Comparison of ENCODE assay signal across 1 cellular context in the genomic region with DNA sequence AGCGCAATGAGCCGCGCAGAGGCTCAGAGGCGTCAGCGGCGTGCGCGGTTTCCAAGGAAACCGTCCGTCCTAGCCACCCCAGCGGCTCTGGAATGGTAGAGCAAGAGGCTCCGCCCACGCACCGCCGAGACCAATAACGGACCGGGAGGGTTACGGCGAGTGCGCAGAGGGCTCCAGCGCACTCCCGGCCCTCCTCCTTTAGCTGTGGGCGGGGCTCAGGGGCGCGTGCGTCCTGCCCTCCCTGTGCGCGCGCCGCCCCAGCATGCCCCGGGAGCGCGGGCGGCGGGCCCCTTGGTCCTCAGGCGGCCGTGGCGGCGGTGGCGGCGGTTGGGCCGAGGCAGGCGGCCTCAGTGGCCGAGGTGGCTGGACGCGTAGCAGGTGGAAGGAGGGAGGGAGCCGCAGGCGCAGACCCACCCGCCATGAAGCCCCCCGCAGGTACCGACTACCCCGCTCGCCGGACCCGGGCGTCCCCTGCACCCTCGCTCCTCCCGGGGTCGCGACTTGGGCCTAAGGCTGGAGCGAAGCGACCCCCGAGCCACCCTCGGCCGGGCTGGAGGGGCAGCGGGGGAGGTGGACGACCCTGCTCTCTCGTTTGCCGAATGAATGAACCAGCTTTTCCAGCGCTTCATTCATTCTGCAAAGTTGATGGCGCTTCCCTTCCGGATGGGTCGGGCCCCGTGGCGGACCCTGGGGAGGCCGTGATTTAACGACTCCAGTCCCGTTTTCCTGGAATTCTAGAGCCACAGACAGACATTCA.
TF ChIP-seq lines count a peak whose summit lies in the region.

Gene THOP1, plus strand, starts transcription at position 260 of the 757 bp plus-strand sequence. Its CDS starts 160 bp downstream, at position 420.

TF ChIP-seq in HepG2, 621 proteins besides CTCF, POLR2A, EP300 and RAD21 (continued from another document and continues in another):
- TF ChIP-seq, protein P1, sequence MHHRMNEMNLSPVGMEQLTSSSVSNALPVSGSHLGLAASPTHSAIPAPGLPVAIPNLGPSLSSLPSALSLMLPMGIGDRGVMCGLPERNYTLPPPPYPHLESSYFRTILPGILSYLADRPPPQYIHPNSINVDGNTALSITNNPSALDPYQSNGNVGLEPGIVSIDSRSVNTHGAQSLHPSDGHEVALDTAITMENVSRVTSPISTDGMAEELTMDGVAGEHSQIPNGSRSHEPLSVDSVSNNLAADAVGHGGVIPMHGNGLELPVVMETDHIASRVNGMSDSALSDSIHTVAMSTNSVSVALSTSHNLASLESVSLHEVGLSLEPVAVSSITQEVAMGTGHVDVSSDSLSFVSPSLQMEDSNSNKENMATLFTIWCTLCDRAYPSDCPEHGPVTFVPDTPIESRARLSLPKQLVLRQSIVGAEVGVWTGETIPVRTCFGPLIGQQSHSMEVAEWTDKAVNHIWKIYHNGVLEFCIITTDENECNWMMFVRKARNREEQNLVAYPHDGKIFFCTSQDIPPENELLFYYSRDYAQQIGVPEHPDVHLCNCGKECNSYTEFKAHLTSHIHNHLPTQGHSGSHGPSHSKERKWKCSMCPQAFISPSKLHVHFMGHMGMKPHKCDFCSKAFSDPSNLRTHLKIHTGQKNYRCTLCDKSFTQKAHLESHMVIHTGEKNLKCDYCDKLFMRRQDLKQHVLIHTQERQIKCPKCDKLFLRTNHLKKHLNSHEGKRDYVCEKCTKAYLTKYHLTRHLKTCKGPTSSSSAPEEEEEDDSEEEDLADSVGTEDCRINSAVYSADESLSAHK (CRISPR knock-in tag; IDR thresholded peaks at IDR 0.05; ENCODE audit: borderline replicate concordance) = no peak
- TF ChIP-seq ZFP90 (CRISPR knock-in tag; IDR thresholded peaks at IDR 0.05; ENCODE audit: borderline replicate concordance) = peak; percentile 70; the same call in 1 of the 2 replicates
- no peak for TF ChIP-seq HOXA9 (CRISPR knock-in tag; IDR thresholded peaks at IDR 0.05; ENCODE audit: borderline replicate concordance)
- no peak for TF ChIP-seq PREB (CRISPR knock-in tag; IDR thresholded peaks at IDR 0.05)
- TF ChIP-seq GABPA (IDR thresholded peaks at IDR 0.05; ENCODE audit: low read depth, low read length) = no peak; the same call in 1 of the 2 replicates
- no peak for TF ChIP-seq GABPA (CRISPR knock-in tag; IDR thresholded peaks at IDR 0.05; ENCODE audit: low read depth)
- TF ChIP-seq MZF1 (CRISPR knock-in tag; IDR thresholded peaks at IDR 0.05; ENCODE audit: borderline replicate concordance) = no peak
- TF ChIP-seq ZBTB44 (CRISPR knock-in tag; IDR thresholded peaks at IDR 0.05) = no peak
- TF ChIP-seq NFIB (CRISPR knock-in tag; IDR thresholded peaks at IDR 0.05; ENCODE audit: borderline replicate concordance) = no peak
- TF ChIP-seq JARID2 (CRISPR knock-in tag; IDR thresholded peaks at IDR 0.05; ENCODE audit: insufficient replicate concordance) = no peak
- TF ChIP-seq ZNF773 (CRISPR knock-in tag; IDR thresholded peaks at IDR 0.05; ENCODE audit: borderline replicate concordance) = peak; percentile 71; the same call in 1 of the 2 replicates
- TF ChIP-seq, protein P2, sequence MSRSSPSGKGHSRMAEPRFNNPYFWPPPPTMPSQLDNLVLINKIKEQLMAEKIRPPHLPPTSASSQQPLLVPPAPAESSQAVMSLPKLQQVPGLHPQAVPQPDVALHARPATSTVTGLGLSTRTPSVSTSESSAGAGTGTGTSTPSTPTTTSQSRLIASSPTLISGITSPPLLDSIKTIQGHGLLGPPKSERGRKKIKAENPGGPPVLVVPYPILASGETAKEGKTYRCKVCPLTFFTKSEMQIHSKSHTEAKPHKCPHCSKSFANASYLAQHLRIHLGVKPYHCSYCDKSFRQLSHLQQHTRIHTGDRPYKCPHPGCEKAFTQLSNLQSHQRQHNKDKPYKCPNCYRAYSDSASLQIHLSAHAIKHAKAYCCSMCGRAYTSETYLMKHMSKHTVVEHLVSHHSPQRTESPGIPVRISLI (CRISPR knock-in tag; IDR thresholded peaks at IDR 0.05; ENCODE audit: borderline replicate concordance) = no peak
- no peak; the same call in 1 of the 2 replicates for TF ChIP-seq DR1 (CRISPR knock-in tag; IDR thresholded peaks at IDR 0.05)
- TF ChIP-seq ZUFSP (CRISPR knock-in tag; IDR thresholded peaks at IDR 0.05; ENCODE audit: borderline replicate concordance) = no peak
- TF ChIP-seq TP53 (CRISPR knock-in tag; conservative IDR thresholded peaks at IDR 0.05) = no peak
- TF ChIP-seq RORA (CRISPR knock-in tag; IDR thresholded peaks at IDR 0.05) = no peak
- TF ChIP-seq ZFY (CRISPR knock-in tag; IDR thresholded peaks at IDR 0.05) = peak; percentile 96
- no peak; the same call in 1 of the 2 replicates for TF ChIP-seq ZNF44 (CRISPR knock-in tag; IDR thresholded peaks at IDR 0.05)
- no peak for TF ChIP-seq BATF2 (CRISPR knock-in tag; IDR thresholded peaks at IDR 0.05)
- TF ChIP-seq, protein P3, sequence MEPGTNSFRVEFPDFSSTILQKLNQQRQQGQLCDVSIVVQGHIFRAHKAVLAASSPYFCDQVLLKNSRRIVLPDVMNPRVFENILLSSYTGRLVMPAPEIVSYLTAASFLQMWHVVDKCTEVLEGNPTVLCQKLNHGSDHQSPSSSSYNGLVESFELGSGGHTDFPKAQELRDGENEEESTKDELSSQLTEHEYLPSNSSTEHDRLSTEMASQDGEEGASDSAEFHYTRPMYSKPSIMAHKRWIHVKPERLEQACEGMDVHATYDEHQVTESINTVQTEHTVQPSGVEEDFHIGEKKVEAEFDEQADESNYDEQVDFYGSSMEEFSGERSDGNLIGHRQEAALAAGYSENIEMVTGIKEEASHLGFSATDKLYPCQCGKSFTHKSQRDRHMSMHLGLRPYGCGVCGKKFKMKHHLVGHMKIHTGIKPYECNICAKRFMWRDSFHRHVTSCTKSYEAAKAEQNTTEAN (CRISPR knock-in tag; conservative IDR thresholded peaks at IDR 0.05) = peak; percentile 47; the same call in 1 of the 2 replicates
- TF ChIP-seq NR3C1 (CRISPR knock-in tag; IDR thresholded peaks at IDR 0.05) = no peak
- peak; percentile 66 for TF ChIP-seq MYC (CRISPR knock-in tag; IDR thresholded peaks at IDR 0.05; ENCODE audit: borderline replicate concordance)
- no peak for TF ChIP-seq DMTF1 (CRISPR knock-in tag; IDR thresholded peaks at IDR 0.05)
- TF ChIP-seq MAF1 (CRISPR knock-in tag; IDR thresholded peaks at IDR 0.05; ENCODE audit: borderline replicate concordance) = no peak
- no peak for TF ChIP-seq HDAC6 (IDR thresholded peaks at IDR 0.05; ENCODE audit: low read depth, low read length)
- no peak for TF ChIP-seq ZFP82 (CRISPR knock-in tag; IDR thresholded peaks at IDR 0.05; ENCODE audit: borderline replicate concordance)
- TF ChIP-seq, protein P4, sequence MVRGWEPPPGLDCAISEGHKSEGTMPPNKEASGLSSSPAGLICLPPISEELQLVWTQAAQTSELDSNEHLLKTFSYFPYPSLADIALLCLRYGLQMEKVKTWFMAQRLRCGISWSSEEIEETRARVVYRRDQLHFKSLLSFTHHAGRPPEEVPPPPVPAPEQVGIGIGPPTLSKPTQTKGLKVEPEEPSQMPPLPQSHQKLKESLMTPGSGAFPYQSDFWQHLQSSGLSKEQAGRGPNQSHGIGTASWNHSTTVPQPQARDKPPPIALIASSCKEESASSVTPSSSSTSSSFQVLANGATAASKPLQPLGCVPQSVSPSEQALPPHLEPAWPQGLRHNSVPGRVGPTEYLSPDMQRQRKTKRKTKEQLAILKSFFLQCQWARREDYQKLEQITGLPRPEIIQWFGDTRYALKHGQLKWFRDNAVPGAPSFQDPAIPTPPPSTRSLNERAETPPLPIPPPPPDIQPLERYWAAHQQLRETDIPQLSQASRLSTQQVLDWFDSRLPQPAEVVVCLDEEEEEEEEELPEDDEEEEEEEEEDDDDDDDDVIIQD (CRISPR knock-in tag; IDR thresholded peaks at IDR 0.05; ENCODE audit: low read depth) = no peak
- no peak for TF ChIP-seq ZNF232 (CRISPR knock-in tag; IDR thresholded peaks at IDR 0.05; ENCODE audit: borderline replicate concordance)
- TF ChIP-seq ZNF562 (CRISPR knock-in tag; IDR thresholded peaks at IDR 0.05; ENCODE audit: borderline replicate concordance) = no peak
- no peak for TF ChIP-seq GTF3A (CRISPR knock-in tag; conservative IDR thresholded peaks at IDR 0.05)
- TF ChIP-seq SNAI1 (CRISPR knock-in tag; IDR thresholded peaks at IDR 0.05; ENCODE audit: borderline replicate concordance) = 0 out of 2 replicates have a peak, but pooled peaks have one; percentile 59
- no peak for TF ChIP-seq SIX4 (CRISPR knock-in tag; IDR thresholded peaks at IDR 0.05)
- peak; percentile 22; the same call in 1 of the 2 replicates for TF ChIP-seq SRY (CRISPR knock-in tag; IDR thresholded peaks at IDR 0.05)
- no peak for TF ChIP-seq HNRNPH1 (optimal IDR thresholded peaks at IDR 0.05; ENCODE audit: low read depth, low read length)
- peak; percentile 52; the same call in 1 of the 2 replicates for TF ChIP-seq ZNF710 (CRISPR knock-in tag; IDR thresholded peaks at IDR 0.05; ENCODE audit: borderline replicate concordance)
- TF ChIP-seq GPBP1L1 (CRISPR knock-in tag; IDR thresholded peaks at IDR 0.05) = no peak
- TF ChIP-seq ZNF616 (CRISPR knock-in tag; IDR thresholded peaks at IDR 0.05; ENCODE audit: low read depth) = no peak
- 0 out of 2 replicates have a peak, but pooled peaks have one; percentile 48 for TF ChIP-seq KMT2B (CRISPR knock-in tag; IDR thresholded peaks at IDR 0.05)
- no peak for TF ChIP-seq KLF16 (CRISPR knock-in tag; IDR thresholded peaks at IDR 0.05)
- no peak for TF ChIP-seq KDM6A (CRISPR knock-in tag; IDR thresholded peaks at IDR 0.05; ENCODE audit: low read depth)
